In the genomic region with DNA sequence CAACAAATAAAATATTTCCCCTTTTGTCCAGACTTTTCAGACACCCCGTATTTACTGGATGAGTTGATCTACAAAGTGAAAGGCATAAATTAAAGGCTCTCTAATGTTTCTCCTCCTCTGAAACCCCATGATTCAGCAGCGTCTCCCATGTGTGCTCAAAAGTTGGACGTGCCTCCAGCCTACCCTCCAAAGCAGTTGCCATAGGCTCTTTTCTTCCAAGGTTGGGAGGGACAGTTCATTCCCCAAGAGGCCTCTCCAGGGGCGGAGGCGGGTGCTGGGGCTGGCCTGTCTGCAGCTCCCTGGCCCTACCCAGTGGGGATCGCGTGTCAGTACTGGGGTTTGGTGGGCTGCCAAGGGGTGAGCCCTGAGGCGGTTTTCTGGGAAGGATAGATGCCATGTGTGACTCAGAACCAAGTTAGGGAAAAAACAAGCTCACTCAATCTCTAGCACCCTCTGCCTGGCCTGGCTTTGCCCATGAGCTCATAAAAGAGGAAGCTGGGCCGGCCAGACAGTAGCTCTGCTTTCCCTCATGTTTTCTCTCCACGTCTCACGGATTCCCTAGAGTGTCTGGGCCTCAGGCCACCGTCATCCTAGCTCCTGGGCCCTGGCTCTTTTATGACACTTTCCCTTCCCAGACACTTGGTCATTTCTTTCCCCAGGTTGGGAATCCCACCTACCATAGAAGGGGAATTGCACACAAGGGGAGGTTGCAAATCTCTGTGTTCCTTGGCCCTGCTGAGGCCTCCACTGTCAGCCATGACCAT, we compare ENCODE assay signal across 8 cellular contexts. TPM values are rescaled to one million over a fixed set of nuclear protein-coding genes. Genes with fewer than 3 reads are reported as not detected.
A peak's percentile ranks its signal among the peaks of the same experiment; 100 is the strongest.
DNase-seq lines count a peak whose midpoint lies in the region; ATAC-seq lines count a peak whose summit lies in the region.

No MANE protein-coding gene starts in this region.

- no peaks in the 10 kb centered on the region for H3K27me3 Mint-ChIP-seq in activated naive CD4-positive, alpha-beta T cell treated with anti-CD3 and anti-CD28 coated beads for 36 hours (ENCODE audit: low read depth)
- no peaks in the 10 kb centered on the region for H3K27me3 Mint-ChIP-seq in activated naive CD8-positive, alpha-beta T cell treated with anti-CD3 and anti-CD28 coated beads, Interleukin-2, amount 50 U/mL, for 24 hours

- no peak overlapping the region for H3K4me3 Mint-ChIP-seq in activated naive CD4-positive, alpha-beta T cell treated with anti-CD3 and anti-CD28 coated beads for 36 hours
- no peak overlapping the region for H3K4me3 Mint-ChIP-seq in activated naive CD8-positive, alpha-beta T cell treated with anti-CD3 and anti-CD28 coated beads, Interleukin-2, amount 50 U/mL, for 24 hours

- H3K36me3 Mint-ChIP-seq in activated naive CD4-positive, alpha-beta T cell treated with anti-CD3 and anti-CD28 coated beads, Interleukin-2, amount 50 U/mL, for 72 hours = no peaks in the 10 kb centered on the region
- H3K36me3 Mint-ChIP-seq in activated naive CD4-positive, alpha-beta T cell treated with anti-CD3 and anti-CD28 coated beads for 36 hours (ENCODE audit: low read depth) = no peaks in the 10 kb centered on the region
- no peaks in the 10 kb centered on the region for H3K36me3 Mint-ChIP-seq in activated naive CD8-positive, alpha-beta T cell treated with anti-CD3 and anti-CD28 coated beads, Interleukin-2, amount 50 U/mL, for 24 hours (ENCODE audit: low read depth)

- H3K9me3 Mint-ChIP-seq in activated naive CD4-positive, alpha-beta T cell treated with anti-CD3 and anti-CD28 coated beads, Interleukin-2, amount 50 U/mL, for 72 hours = no peaks in the 10 kb centered on the region
- no peaks in the 10 kb centered on the region for H3K9me3 Mint-ChIP-seq in activated naive CD4-positive, alpha-beta T cell treated with anti-CD3 and anti-CD28 coated beads for 36 hours
- no peaks in the 10 kb centered on the region for H3K9me3 Mint-ChIP-seq in activated naive CD8-positive, alpha-beta T cell treated with anti-CD3 and anti-CD28 coated beads, Interleukin-2, amount 50 U/mL, for 24 hours

- no peak for DNase-seq in activated naive CD4-positive, alpha-beta T cell treated with anti-CD3 and anti-CD28 coated beads, Interleukin-2, amount 50 U/mL, for 72 hours (ENCODE audit: low spot score in 2 of 2)
- no peak for DNase-seq in activated naive CD4-positive, alpha-beta T cell treated with anti-CD3 and anti-CD28 coated beads for 36 hours
- DNase-seq in activated naive CD8-positive, alpha-beta T cell treated with anti-CD3 and anti-CD28 coated beads, Interleukin-2, amount 50 U/mL, for 24 hours = no peak
- DNase-seq in left cardiac atrium (peak; percentile 97), sciatic nerve (ENCODE audit: low spot score) (peak; percentile 96)
- DNase-seq in stimulated activated CD4-positive, alpha-beta T cell treated with anti-CD3 and anti-CD28 coated beads, Interleukin-2, amount 100 ng/mL, for 24 hours = no peak

- peaks cover 17% of the 10 kb centered on the region for H3K4me1 Mint-ChIP-seq in activated naive CD4-positive, alpha-beta T cell treated with anti-CD3 and anti-CD28 coated beads for 36 hours (ENCODE audit: low read depth)
- H3K4me1 Mint-ChIP-seq in activated naive CD8-positive, alpha-beta T cell treated with anti-CD3 and anti-CD28 coated beads, Interleukin-2, amount 50 U/mL, for 24 hours = peaks cover 60% of the 10 kb centered on the region

- peak overlapping the region; percentile 7 to 37 for H3K27ac Mint-ChIP-seq in activated naive CD4-positive, alpha-beta T cell treated with anti-CD3 and anti-CD28 coated beads, Interleukin-2, amount 50 U/mL, for 72 hours
- no peak overlapping the region for H3K27ac Mint-ChIP-seq in activated naive CD4-positive, alpha-beta T cell treated with anti-CD3 and anti-CD28 coated beads for 36 hours
- peak overlapping the region; percentile 32 for H3K27ac Mint-ChIP-seq in activated naive CD8-positive, alpha-beta T cell treated with anti-CD3 and anti-CD28 coated beads, Interleukin-2, amount 50 U/mL, for 24 hours

- CTCF ChIA-PET in activated naive CD4-positive, alpha-beta T cell treated with anti-CD3 and anti-CD28 coated beads for 36 hours (lab: Charles Lee) = interaction anchor here (0.6 kb wide), 1 partner anchor 48 kb away, joined by 3 read pairs; no protein-coding TSS in a partner anchor

- no peak for ATAC-seq in activated naive CD4-positive, alpha-beta T cell treated with anti-CD3 and anti-CD28 coated beads, Interleukin-2, amount 50 U/mL, for 72 hours
- ATAC-seq in activated naive CD8-positive, alpha-beta T cell treated with anti-CD3 and anti-CD28 coated beads, Interleukin-2, amount 50 U/mL, for 24 hours = peak; percentile 64
- ATAC-seq in left cardiac atrium (peak; percentile 96), sciatic nerve (peak; percentile 95), GM18868 (IDR thresholded peaks at IDR 0.05; ENCODE audit: unreplicated experiment) (no peak), HG02623 (IDR thresholded peaks at IDR 0.05; ENCODE audit: unreplicated experiment) (no peak)

- intact Hi-C loops in activated naive CD4-positive, alpha-beta T cell treated with anti-CD3 and anti-CD28 coated beads for 36 hours (cut with micrococcal nuclease) = no loop called here
- intact Hi-C loops in left cardiac atrium (cut with DNase I) = no loop called here
- intact Hi-C loops in sciatic nerve (cut with DNase I) = no loop called here

RNA-seq across cellular contexts. Expression of a gene that starts 8.0 kb away (rescaled TPM):
- total RNA-seq in activated naive CD4-positive, alpha-beta T cell treated with anti-CD3 and anti-CD28 coated beads, Interleukin-2, amount 50 U/mL, for 72 hours = 100 to 1,000 TPM in 1 of 2 donors, 10 to 100 TPM in 1; 70.0 to 279 TPM
- total RNA-seq in activated naive CD4-positive, alpha-beta T cell treated with anti-CD3 and anti-CD28 coated beads for 36 hours = 10 to 100 TPM; 32.2 to 34.0 TPM
- 10 to 100 TPM; 23.0 to 81.5 TPM for total RNA-seq in left cardiac atrium
- 40.7 TPM for total RNA-seq in sciatic nerve

RNA-seq across cellular contexts. Expression of a gene that starts 9.9 kb away (rescaled TPM):
- 100 to 1,000 TPM; 194 to 219 TPM for total RNA-seq in activated naive CD4-positive, alpha-beta T cell treated with anti-CD3 and anti-CD28 coated beads, Interleukin-2, amount 50 U/mL, for 72 hours
- 100 to 1,000 TPM; 162 to 173 TPM for total RNA-seq in activated naive CD4-positive, alpha-beta T cell treated with anti-CD3 and anti-CD28 coated beads for 36 hours
- total RNA-seq in left cardiac atrium (100 to 1,000 TPM; 170 to 179 TPM), sciatic nerve (172 TPM)

RNA-seq across cellular contexts. Expression of a gene that starts 32.2 kb away (rescaled TPM):
- 1,000 to 10,000 TPM; 1,507 to 1,783 TPM for total RNA-seq in activated naive CD4-positive, alpha-beta T cell treated with anti-CD3 and anti-CD28 coated beads, Interleukin-2, amount 50 U/mL, for 72 hours
- total RNA-seq in activated naive CD4-positive, alpha-beta T cell treated with anti-CD3 and anti-CD28 coated beads for 36 hours = 1,000 to 10,000 TPM; 1,781 to 1,838 TPM
- total RNA-seq in left cardiac atrium (100 to 1,000 TPM; 276 to 303 TPM), sciatic nerve (292 TPM)

RNA-seq across cellular contexts. Expression of a gene that starts 35.3 kb away (rescaled TPM):
- 100 to 1,000 TPM in 1 of 2 donors, 10 to 100 TPM in 1; 84.2 to 127 TPM for total RNA-seq in activated naive CD4-positive, alpha-beta T cell treated with anti-CD3 and anti-CD28 coated beads, Interleukin-2, amount 50 U/mL, for 72 hours
- 10 to 100 TPM; 84.1 to 84.8 TPM for total RNA-seq in activated naive CD4-positive, alpha-beta T cell treated with anti-CD3 and anti-CD28 coated beads for 36 hours
- total RNA-seq in left cardiac atrium (10 to 100 TPM; 19.1 to 25.6 TPM), sciatic nerve (43.2 TPM)

Comparison
In these comparisons a context has a peak if more than half of its experiments do, and no peak if none do; other contexts are left out.
1. ATAC-seq: peak in activated naive CD8-positive, alpha-beta T cell treated with anti-CD3 and anti-CD28 coated beads, Interleukin-2, amount 50 U/mL, for 24 hours (single experiment), left cardiac atrium (2 of 2) and sciatic nerve (single experiment); none in activated naive CD4-positive, alpha-beta T cell treated with anti-CD3 and anti-CD28 coated beads, Interleukin-2, amount 50 U/mL, for 72 hours (0 of 2), GM18868 (single experiment) and HG02623 (single experiment).
2. DNase-seq: peak in left cardiac atrium (single experiment) and sciatic nerve (single experiment); none in activated naive CD4-positive, alpha-beta T cell treated with anti-CD3 and anti-CD28 coated beads, Interleukin-2, amount 50 U/mL, for 72 hours (0 of 2), activated naive CD4-positive, alpha-beta T cell treated with anti-CD3 and anti-CD28 coated beads for 36 hours (single experiment), activated naive CD8-positive, alpha-beta T cell treated with anti-CD3 and anti-CD28 coated beads, Interleukin-2, amount 50 U/mL, for 24 hours (single experiment) and stimulated activated CD4-positive, alpha-beta T cell treated with anti-CD3 and anti-CD28 coated beads, Interleukin-2, amount 100 ng/mL, for 24 hours (0 of 2).